In genomic region chr5:133687212-133688051, GRCh38 we compare ENCODE assay signal across 20 cellular contexts.
A peak's percentile ranks its signal among the peaks of the same experiment; 100 is the strongest.
DNase-seq lines count a peak whose midpoint lies in the region; ATAC-seq, FAIRE-seq and TF ChIP-seq lines count a peak whose summit lies in the region.
"Had no signal": no experiment of that assay in that cellular context is flagged by ENCODE, and none has a peak within 500 bp of the region (broad histone marks: within the 10 kb centered on the region; RNA-seq: fewer than 3 reads in every experiment).

No MANE protein-coding gene starts in this region.

- H3K4me3 ChIP-seq in mammary epithelial cell (replicated peaks in 1 of 3; ENCODE audit: insufficient read depth in 1 of 3, low read depth in 2 of 3, low read length in 3 of 3) (no peak overlapping the region), bronchial epithelial cell (ENCODE audit: low read depth, low read length) (no peak overlapping the region), mesendoderm (ENCODE audit: low read length) (no peak overlapping the region)
- H3K4me3 ChIP-seq: BLaER1, HAP-1 had no signal

- H2BK5ac ChIP-seq in mesendoderm (ENCODE audit: low read length) = no peak overlapping the region

- dilution Hi-C loops in mammary epithelial cell (cut with HindIII; ENCODE audit: low sequenced_read_pairs) = no loop called here

- H3K27me3 ChIP-seq in mammary epithelial cell (ENCODE audit: insufficient read depth, low read length) = peaks cover 2% of the 10 kb centered on the region
- H3K27me3 ChIP-seq in bronchial epithelial cell (ENCODE audit: control insufficient read depth, insufficient read depth, low read length) = no peaks in the 10 kb centered on the region
- no peaks in the 10 kb centered on the region for H3K27me3 ChIP-seq in mesendoderm (ENCODE audit: insufficient read depth, low read length, poor library complexity)
- H3K27me3 ChIP-seq: BLaER1 had no signal

- no peak for ATAC-seq in HG02973 (IDR thresholded peaks at IDR 0.05; ENCODE audit: unreplicated experiment)
- no peak for ATAC-seq in GM21447 (IDR thresholded peaks at IDR 0.05; ENCODE audit: unreplicated experiment)

- H3K23ac ChIP-seq in mesendoderm (ENCODE audit: low read length) = no peak overlapping the region

- no peaks in the 10 kb centered on the region for H4K20me1 ChIP-seq in mammary epithelial cell (ENCODE audit: insufficient read depth, low read length)
- H4K20me1 ChIP-seq: BLaER1 had no signal

- no peak overlapping the region for H2AFZ ChIP-seq in mammary epithelial cell (ENCODE audit: low read depth, low read length)

- no peak overlapping the region for H3K27ac Mint-ChIP-seq in MCF 10A (ENCODE audit: low read depth, unreplicated experiment)
- H3K27ac Mint-ChIP-seq: CD4-positive, alpha-beta memory T cell had no signal

- peaks cover 4% of the 10 kb centered on the region for H3K4me1 Mint-ChIP-seq in MCF 10A (ENCODE audit: insufficient read depth, unreplicated experiment)
- H3K4me1 Mint-ChIP-seq: CD4-positive, alpha-beta memory T cell had no signal

- H3K4me1 ChIP-seq in mammary epithelial cell (ENCODE audit: insufficient read depth, low read length) = no peaks in the 10 kb centered on the region
- H3K4me1 ChIP-seq in mesendoderm (ENCODE audit: control insufficient read depth, low read depth, low read length) = peaks cover 2% of the 10 kb centered on the region
- H3K4me1 ChIP-seq: HAP-1 had no signal

- H3K9ac ChIP-seq in mammary epithelial cell (ENCODE audit: insufficient read depth, low read length) (no peak overlapping the region), mesendoderm (ENCODE audit: low read length) (no peak overlapping the region)
- H3K9ac ChIP-seq: BLaER1 had no signal

- no peaks in the 10 kb centered on the region for H3K36me3 Mint-ChIP-seq in MCF 10A (ENCODE audit: insufficient read depth, unreplicated experiment)
- H3K36me3 Mint-ChIP-seq: CD4-positive, alpha-beta memory T cell had no signal

- H3K4ac ChIP-seq in mesendoderm (ENCODE audit: low read depth, low read length) = no peak overlapping the region

- CTCF ChIA-PET in mammary epithelial cell (lab: Charles Lee; ENCODE audit: low non-redundant PET) (no interaction called here), MCF 10A (lab: Yijun Ruan, JAX) (no interaction called here)

- in situ Hi-C loops in mammary epithelial cell (cut with MboI; ENCODE audit: low sequenced_read_pairs in 2 of 2) = no loop called here

- intact Hi-C loops in mammary epithelial cell (cut with micrococcal nuclease) (no loop called here), MCF 10A (cut with micrococcal nuclease) (no loop called here)

- no peak overlapping the region for H2BK120ac ChIP-seq in mesendoderm (ENCODE audit: low read depth, low read length)

- H2BK15ac ChIP-seq in mesendoderm (replicated peaks; ENCODE audit: low read depth) = no peak overlapping the region

- BruUV-seq in mammary epithelial cell (replicated peaks; lab: Mats Ljungman, UMichigan) (no TSS peak), MCF 10A (replicated peaks; lab: Mats Ljungman, UMichigan) (no TSS peak)

- no peak overlapping the region for H3K18ac ChIP-seq in mesendoderm (ENCODE audit: low read length)

- H3K9me3 ChIP-seq in mammary epithelial cell (replicated peaks; ENCODE audit: insufficient read depth, low read length) = no peaks in the 10 kb centered on the region
- H3K9me3 ChIP-seq: BLaER1, HAP-1 had no signal

- H3K79me2 ChIP-seq in mammary epithelial cell (ENCODE audit: insufficient read depth, low read length) = no peaks in the 10 kb centered on the region
- H3K79me2 ChIP-seq in mesendoderm (ENCODE audit: control insufficient read depth, insufficient read depth, low read length) = no peaks in the 10 kb centered on the region

- H3K36me3 ChIP-seq in mammary epithelial cell (ENCODE audit: insufficient read depth, low read length) (no peaks in the 10 kb centered on the region), bronchial epithelial cell (ENCODE audit: control insufficient read depth, insufficient read depth, low read length) (no peaks in the 10 kb centered on the region), mesendoderm (ENCODE audit: control insufficient read depth, insufficient read depth, low read length) (no peaks in the 10 kb centered on the region)
- H3K36me3 ChIP-seq: BLaER1, HAP-1 had no signal

- H4K5ac ChIP-seq in mesendoderm (ENCODE audit: low read length) = no peak overlapping the region

- H3K4me2 ChIP-seq in mammary epithelial cell (ENCODE audit: insufficient read depth, low read depth, low read length) (no peak overlapping the region), mesendoderm (ENCODE audit: low read length) (no peak overlapping the region)
- H3K4me2 ChIP-seq: BLaER1 had no signal

- WGBS in mammary epithelial cell (ENCODE audit: low coverage, missing lambda C conversion rate) = 57% methylated on average over 8 of the region's 10 CpGs
- WGBS in mesendoderm (ENCODE audit: extremely low coverage, insufficient coverage, low lambda C conversion rate) = no CpG with 5 or more reads among the region's 10 CpGs

- TF ChIP-seq CTCF in mammary epithelial cell (conservative IDR thresholded peaks at IDR 0.05 in 1 of 2, IDR thresholded peaks at IDR 0.05 in 1 of 2; ENCODE audit: extremely low read depth in 1 of 2, insufficient read depth in 1 of 2, low read depth in 1 of 2, low read length in 2 of 2) (no peak), MCF 10A (IDR thresholded peaks at IDR 0.05; ENCODE audit: unreplicated experiment) (no peak), bronchial epithelial cell (IDR thresholded peaks at IDR 0.05; ENCODE audit: insufficient read depth, low read length, severe bottlenecking) (no peak)

- no peak overlapping the region for H4K8ac ChIP-seq in mesendoderm (ENCODE audit: low read depth, low read length)

- H3K27ac ChIP-seq in mammary epithelial cell (ENCODE audit: insufficient read depth, low read depth, low read length) (no peak overlapping the region), mesendoderm (ENCODE audit: low read depth, low read length) (no peak overlapping the region)
- H3K27ac ChIP-seq: BLaER1 had no signal

- peak; percentile 18 for FAIRE-seq in bronchial epithelial cell (lab: Jason Lieb, UNC)
- FAIRE-seq: GM18507 had no signal

- POLR2A ChIA-PET in MCF 10A (lab: Yijun Ruan, JAX) = no interaction called here

- H3K9me3 Mint-ChIP-seq in MCF 10A (ENCODE audit: unreplicated experiment) = no peaks in the 10 kb centered on the region
- H3K9me3 Mint-ChIP-seq: CD4-positive, alpha-beta memory T cell had no signal

- H3K56ac ChIP-seq in mesendoderm (ENCODE audit: low read length) = no peak overlapping the region

- DNase-seq in mammary epithelial cell (peak; percentile 10), MCF 10A (ENCODE audit: unreplicated experiment) (no peak), bronchial epithelial cell (ENCODE audit: low read depth) (peak; percentile 80), mesendoderm (peak; percentile 76), iPS-NIHi11 (ENCODE audit: low spot score) (no peak)
- DNase-seq: Calu3; CD4-positive, alpha-beta memory T cell; NCI-H1105 treated with DMSO at 0.1 percent for 48 hours; NCI-H187; NCI-H2171; NCI-H446; NCI-H526 treated with DMSO at 0.1 percent for 48 hours; NK-92 treated with Interleukin-12 subunit alpha and Interleukin-12 subunit beta, amount 100 ng/mL, for 24 hours; Right ventricle myocardium superior; SW 1271 had no signal

- H3K79me1 ChIP-seq in mesendoderm (ENCODE audit: low read length) = no peaks in the 10 kb centered on the region

- H2AK5ac ChIP-seq in mesendoderm (ENCODE audit: low read length) = no peak overlapping the region

- peaks cover 88% of the 10 kb centered on the region for H3K27me3 Mint-ChIP-seq in MCF 10A (ENCODE audit: insufficient read depth, unreplicated experiment)

- H3K4me3 Mint-ChIP-seq in MCF 10A (ENCODE audit: unreplicated experiment) = no peak overlapping the region
- H3K4me3 Mint-ChIP-seq: CD4-positive, alpha-beta memory T cell had no signal

Comparison
In these comparisons a context has a peak if more than half of its experiments do, and no peak if none do; other contexts are left out.
1. DNase-seq: peak in mammary epithelial cell (single experiment), bronchial epithelial cell (single experiment) and mesendoderm (single experiment); none in MCF 10A (single experiment) and iPS-NIHi11 (single experiment).